ENCODE assay signal across 8 cellular contexts in genomic region chr7:18496336-18496700, GRCh38. TPM values are rescaled to one million over a fixed set of nuclear protein-coding genes. Genes with fewer than 3 reads are reported as not detected.
DNase-seq lines count a peak whose midpoint lies in the region; ATAC-seq and TF ChIP-seq lines count a peak whose summit lies in the region.

No MANE protein-coding gene starts in this region.

- peak overlapping the region; percentile 57 for H3K4me3 ChIP-seq in NT2/D1 (ENCODE audit: insufficient read length, low read depth)
- peak overlapping the region; percentile 9 for H3K4me3 ChIP-seq in fibroblast of villous mesenchyme (ENCODE audit: low read depth, low read length)
- peak overlapping the region; percentile 57 for H3K4me3 ChIP-seq in skeletal muscle satellite cell (ENCODE audit: low read length)

- H3K9ac ChIP-seq in NT2/D1 (ENCODE audit: insufficient read length, low read depth) = peak overlapping the region; percentile 70
- H3K9ac ChIP-seq in skeletal muscle satellite cell (ENCODE audit: low read depth, low read length) = peak overlapping the region; percentile 68

- H3K9me3 ChIP-seq in NT2/D1 (ENCODE audit: insufficient read depth, low read length) = no peaks in the 10 kb centered on the region
- H3K9me3 ChIP-seq in skeletal muscle satellite cell (replicated peaks; ENCODE audit: low read length) = no peaks in the 10 kb centered on the region

- TF ChIP-seq CTCF in fibroblast of villous mesenchyme (IDR thresholded peaks at IDR 0.05; ENCODE audit: insufficient read depth, low read depth, low read length) = no peak

- H3K4me1 ChIP-seq in NT2/D1 (ENCODE audit: insufficient read depth, insufficient read length) (no peaks in the 10 kb centered on the region), skeletal muscle satellite cell (ENCODE audit: control insufficient read depth, insufficient read depth, low read length) (peaks cover 13% of the 10 kb centered on the region)

- no peaks in the 10 kb centered on the region for H3K36me3 ChIP-seq in NT2/D1 (ENCODE audit: insufficient read depth, insufficient read length, low read length)
- no peaks in the 10 kb centered on the region for H3K36me3 ChIP-seq in skeletal muscle satellite cell (ENCODE audit: insufficient read depth, low read length)

- ATAC-seq in GM21360 (IDR thresholded peaks at IDR 0.05; ENCODE audit: unreplicated experiment) = peak; percentile 1

- no peaks in the 10 kb centered on the region for H3K27me3 ChIP-seq in NT2/D1 (ENCODE audit: insufficient read depth, insufficient read length)
- no peaks in the 10 kb centered on the region for H3K27me3 ChIP-seq in skeletal muscle satellite cell (ENCODE audit: control insufficient read depth, insufficient read depth, low read length)

- peak overlapping the region; percentile 74 for H3K4me2 ChIP-seq in skeletal muscle satellite cell (ENCODE audit: low read length)

- no peak for DNase-seq in NT2/D1 (ENCODE audit: low read depth, low spot score)
- DNase-seq in fibroblast of villous mesenchyme (ENCODE audit: low read depth) = no peak
- DNase-seq in RPMI8226 = no peak
- no peak for DNase-seq in stimulated activated CD4-positive, alpha-beta T cell treated with anti-CD3 and anti-CD28 coated beads, Interleukin-15, amount 100 ng/mL, for 24 hours
- no peak for DNase-seq in NCI-H1436 treated with DMSO at 0.1 percent for 48 hours (lab: John Stamatoyannopoulos, UW)
- DNase-seq in T-helper 1 cell = no peak

RNA-seq across cellular contexts. Expression of gene HDAC9, which starts 0.8 kb away (rescaled TPM):
- 16.8 and 25.8 TPM in 2 replicates for total RNA-seq in fibroblast of villous mesenchyme
- 10.6 and 11.1 TPM in 2 replicates for total RNA-seq in skeletal muscle satellite cell (2012; rRNA removed)
